32 cellular contexts compared by ENCODE assay signal in the genomic region with DNA sequence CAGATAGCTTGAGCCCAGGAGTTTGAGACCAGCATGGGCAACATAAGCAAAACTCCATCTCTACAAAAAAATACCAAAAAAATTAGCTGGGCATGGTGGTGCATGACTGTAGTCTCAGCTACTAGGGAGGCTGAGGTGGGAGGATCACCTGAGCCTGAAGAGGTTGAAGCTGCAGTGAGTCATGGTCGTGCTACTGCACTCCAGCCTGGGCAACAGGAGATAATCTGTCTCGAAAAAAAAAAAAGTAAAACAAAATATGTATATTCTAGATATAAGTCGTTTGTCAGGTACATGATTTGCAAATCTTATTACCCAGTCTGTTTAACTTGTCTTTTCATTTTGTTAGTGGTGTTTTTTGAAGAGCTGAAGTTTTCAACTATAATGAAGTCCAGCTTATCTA. TPM values are rescaled to one million over a fixed set of nuclear protein-coding genes. Genes with fewer than 3 reads are reported as not detected.
"Had no signal": no experiment of that assay in that cellular context is flagged by ENCODE, and none has a peak within 500 bp of the region (broad histone marks: within the 10 kb centered on the region; RNA-seq: fewer than 3 reads in every experiment).

No MANE protein-coding gene starts in this region.

- DNase-seq: activated effector memory CD4-positive, alpha-beta T cell treated with anti-CD3 and anti-CD28 coated beads, Interleukin-2, amount 50 U/mL, for 16 hours; activated effector memory CD4-positive, alpha-beta T cell treated with Interleukin-2 at 50 U/mL for 16 hours; activated gamma-delta T cell; activated gamma-delta T cell treated with Interleukin-2 at 50 U/mL for 16 hours; activated naive CD4-positive, alpha-beta T cell; activated naive CD4-positive, alpha-beta T cell treated with anti-CD3 and anti-CD28 coated beads for 36 hours; activated naive CD4-positive, alpha-beta T cell treated with anti-CD3 and anti-CD28 coated beads, Interleukin-2, amount 10 ng/mL, durations not matched to agents 7 days and 5 days; activated naive CD4-positive, alpha-beta T cell treated with anti-CD3 and anti-CD28 coated beads, Interleukin-2, amount 50 U/mL, for 16 hours; activated naive CD4-positive, alpha-beta T cell treated with Interleukin-2 at 50 U/mL for 16 hours; activated naive CD8-positive, alpha-beta T cell treated with anti-CD3 and anti-CD28 coated beads for 36 hours; activated naive CD8-positive, alpha-beta T cell treated with anti-CD3 and anti-CD28 coated beads, Interleukin-2, amount 10 ng/mL, durations not matched to agents 7 days and 5 days; activated naive CD8-positive, alpha-beta T cell treated with anti-CD3 and anti-CD28 coated beads, Interleukin-2, amount 50 U/mL, for 24 hours; activated T-cell treated with anti-CD3 and anti-CD28 coated beads, Interleukin-2, amount 50 U/mL, for 4 hours; activated T-cell treated with anti-CD3 and anti-CD28 coated beads, Interleukin-2, amount 50 U/mL, for 48 hours; activated T-cell treated with anti-CD3 and anti-CD28 coated beads, Interleukin-2, amount 50 U/mL, for 72 hours; adrenal gland; amniotic stem cell; amygdala; anterior cingulate cortex; aorta; body of pancreas; brain microvascular endothelial cell; caudate nucleus; central memory CD4-positive, alpha-beta T cell; cerebellar nuclear complex had no signal

- H3K4me1 ChIP-seq: adrenal gland, ascending aorta, breast epithelium had no signal

- H3K4me3 ChIP-seq: adrenal gland, ascending aorta, body of pancreas, breast epithelium, cardiac muscle cell had no signal

- FAIRE-seq: astrocyte, bronchial epithelial cell had no signal

- H3K9me3 ChIP-seq: adrenal gland, ascending aorta, body of pancreas, breast epithelium had no signal

- H3K27me3 ChIP-seq: adrenal gland, ascending aorta, body of pancreas, brain microvascular endothelial cell, breast epithelium, cardiac muscle cell had no signal

- H3K27ac ChIP-seq: adrenal gland, ascending aorta, body of pancreas, brain microvascular endothelial cell, breast epithelium, cardiac muscle cell had no signal

- H3K36me3 ChIP-seq: adrenal gland, ascending aorta, brain microvascular endothelial cell, breast epithelium, cardiac muscle cell had no signal

- ATAC-seq: activated naive CD4-positive, alpha-beta T cell treated with anti-CD3 and anti-CD28 coated beads, Interleukin-2, amount 50 U/mL, for 72 hours; activated naive CD8-positive, alpha-beta T cell treated with anti-CD3 and anti-CD28 coated beads, Interleukin-2, amount 50 U/mL, for 24 hours; activated T-cell treated with anti-CD3 and anti-CD28 coated beads, Interleukin-2, amount 50 U/mL, for 4 hours; activated T-cell treated with anti-CD3 and anti-CD28 coated beads, Interleukin-2, amount 50 U/mL, for 72 hours; activated T-helper 17 cell treated with anti-CD3 and anti-CD28 coated beads, Interleukin-2, amount 50 U/mL, for 72 hours; body of pancreas had no signal

RNA-seq across cellular contexts. Expression of a gene that starts 40.2 kb away (rescaled TPM):
- total RNA-seq: activated naive CD8-positive, alpha-beta T cell treated with anti-CD3 and anti-CD28 coated beads, Interleukin-2, amount 10 ng/mL, durations not matched to agents 7 days and 5 days; cardiac muscle cell had no signal
- polyA plus RNA-seq: cardiac muscle cell had no signal
